Comparison of ENCODE assay signal across 22 cellular contexts in genomic region chr11:32659672-32660071, GRCh38.
DNase-seq lines count a peak whose midpoint lies in the region; ATAC-seq and TF ChIP-seq lines count a peak whose summit lies in the region.
"Had no signal": no experiment of that assay in that cellular context is flagged by ENCODE, and none has a peak within 500 bp of the region (broad histone marks: within the 10 kb centered on the region; RNA-seq: fewer than 3 reads in every experiment).

No MANE protein-coding gene starts in this region.

- H3K4me1 Mint-ChIP-seq in nephron progenitor cell (no peaks in the 10 kb centered on the region), T-helper 17 cell (no peaks in the 10 kb centered on the region)
- H3K4me1 Mint-ChIP-seq: H9 had no signal

- peak overlapping the region; percentile 57 for H3K27ac ChIP-seq in foreskin keratinocyte
- H3K27ac ChIP-seq: coronary artery, prostate gland, tibial artery had no signal

- H3K27ac Mint-ChIP-seq in nephron progenitor cell = no peak overlapping the region
- no peak overlapping the region for H3K27ac Mint-ChIP-seq in T-helper 17 cell
- H3K27ac Mint-ChIP-seq: activated CD4-positive, alpha-beta T cell treated with anti-CD3 and anti-CD28 coated beads, Interleukin-2, amount 10 ng/mL, durations not matched to agents 7 days and 5 days; CD4-positive, alpha-beta T cell; effector memory CD8-positive, alpha-beta T cell; H9; stimulated activated naive CD8-positive, alpha-beta T cell treated with anti-CD3 and anti-CD28 coated beads, Interleukin-15, amount 100 ng/mL, for 72 hours had no signal

- H3K36me3 Mint-ChIP-seq in nephron progenitor cell (ENCODE audit: low read depth) (no peaks in the 10 kb centered on the region), T-helper 17 cell (ENCODE audit: low read depth) (no peaks in the 10 kb centered on the region)
- H3K36me3 Mint-ChIP-seq: activated naive CD4-positive, alpha-beta T cell treated with anti-CD3 and anti-CD28 coated beads, Interleukin-2, amount 50 U/mL, for 24 hours had no signal

- H3K4me1 ChIP-seq in foreskin keratinocyte = peaks cover 16% of the 10 kb centered on the region
- H3K4me1 ChIP-seq: prostate gland, tibial artery had no signal

- no peaks in the 10 kb centered on the region for H3K9me3 ChIP-seq in T-helper 17 cell (ENCODE audit: control insufficient read depth, low read length, poor library complexity, severe bottlenecking)
- H3K9me3 ChIP-seq: prostate gland, tibial artery had no signal

- no peak overlapping the region for H3K4me3 Mint-ChIP-seq in nephron progenitor cell
- no peak overlapping the region for H3K4me3 Mint-ChIP-seq in T-helper 17 cell
- H3K4me3 Mint-ChIP-seq: activated CD4-positive, alpha-beta T cell treated with anti-CD3 and anti-CD28 coated beads, Interleukin-2, amount 10 ng/mL, durations not matched to agents 7 days and 5 days; CD4-positive, alpha-beta T cell; effector memory CD8-positive, alpha-beta T cell; H9; stimulated activated naive CD8-positive, alpha-beta T cell treated with anti-CD3 and anti-CD28 coated beads, Interleukin-15, amount 100 ng/mL, for 72 hours had no signal

- H3K27me3 Mint-ChIP-seq in nephron progenitor cell (ENCODE audit: low read depth, poor library complexity) = peaks cover 15% of the 10 kb centered on the region
- H3K27me3 Mint-ChIP-seq in T-helper 17 cell = peaks cover 28% of the 10 kb centered on the region

- H3K27me3 ChIP-seq in foreskin keratinocyte = no peaks in the 10 kb centered on the region
- H3K27me3 ChIP-seq: tibial artery had no signal

- ATAC-seq in SK-N-SH treated with all-trans-retinoic acid at 6 μM for 48 hours (peak; percentile 76), foreskin keratinocyte (peak; percentile 34), T-helper 17 cell (no peak)
- ATAC-seq: effector memory CD8-positive, alpha-beta T cell; stimulated activated naive CD8-positive, alpha-beta T cell treated with anti-CD3 and anti-CD28 coated beads, Interleukin-15, amount 100 ng/mL, for 72 hours had no signal

- TF ChIP-seq CTCF in foreskin keratinocyte (conservative IDR thresholded peaks at IDR 0.05) (peak; percentile 19), nephron progenitor cell (IDR thresholded peaks at IDR 0.05) (no peak)

- DNase-seq in ELR (ENCODE audit: low read depth) (peak; percentile 40), HT1080 (ENCODE audit: low read depth) (peak; percentile 26), foreskin keratinocyte (peak; percentile 2 to 13), nephron progenitor cell (no peak), T-helper 17 cell (no peak)
- DNase-seq in stimulated activated CD4-positive, alpha-beta T cell treated with anti-CD3 and anti-CD28 coated beads, Interleukin-4, amount 100 ng/mL, for 24 hours = no peak
- DNase-seq: activated CD4-positive, alpha-beta T cell treated with anti-CD3 and anti-CD28 coated beads, Interleukin-2, amount 10 ng/mL, durations not matched to agents 7 days and 5 days; CD4-positive, alpha-beta T cell; DMS153; effector memory CD8-positive, alpha-beta T cell; GF-D8; H9; MV-4-11; NCI-H187 treated with DMSO at 0.1 percent for 48 hours; NCI-H526 treated with DMSO at 0.1 percent for 48 hours; stimulated activated naive CD8-positive, alpha-beta T cell treated with anti-CD3 and anti-CD28 coated beads, Interleukin-15, amount 100 ng/mL, for 72 hours; T1000; tibial artery had no signal

- H3K9me3 Mint-ChIP-seq in nephron progenitor cell = peaks cover 13% of the 10 kb centered on the region
- H3K9me3 Mint-ChIP-seq: activated CD4-positive, alpha-beta T cell treated with anti-CD3 and anti-CD28 coated beads, Interleukin-2, amount 10 ng/mL, durations not matched to agents 7 days and 5 days; activated naive CD4-positive, alpha-beta T cell treated with anti-CD3 and anti-CD28 coated beads, Interleukin-2, amount 50 U/mL, for 24 hours; effector memory CD8-positive, alpha-beta T cell had no signal

TF ChIP-seq in SK-N-SH treated with all-trans-retinoic acid at 6 μM for 48 hours, 23 proteins besides CTCF, POLR2A, EP300 and RAD21:
- no peak for TF ChIP-seq ARNTL (CRISPR knock-in tag; IDR thresholded peaks at IDR 0.05; ENCODE audit: borderline replicate concordance, low read depth)
- no peak for TF ChIP-seq ZNF565 (CRISPR knock-in tag; conservative IDR thresholded peaks at IDR 0.05; ENCODE audit: low read depth)
- TF ChIP-seq TCF4 (CRISPR knock-in tag; IDR thresholded peaks at IDR 0.05; ENCODE audit: borderline replicate concordance) = no peak

Comparison
In these comparisons a context has a peak if more than half of its experiments do, and no peak if none do; other contexts are left out.
1. DNase-seq: peak in ELR (single experiment), HT1080 (single experiment) and foreskin keratinocyte (2 of 2); none in nephron progenitor cell (single experiment), stimulated activated CD4-positive, alpha-beta T cell treated with anti-CD3 and anti-CD28 coated beads, Interleukin-4, amount 100 ng/mL, for 24 hours (single experiment) and T-helper 17 cell (0 of 3).